Comparison of ENCODE assay signal across 1 cellular context in the genomic region with DNA sequence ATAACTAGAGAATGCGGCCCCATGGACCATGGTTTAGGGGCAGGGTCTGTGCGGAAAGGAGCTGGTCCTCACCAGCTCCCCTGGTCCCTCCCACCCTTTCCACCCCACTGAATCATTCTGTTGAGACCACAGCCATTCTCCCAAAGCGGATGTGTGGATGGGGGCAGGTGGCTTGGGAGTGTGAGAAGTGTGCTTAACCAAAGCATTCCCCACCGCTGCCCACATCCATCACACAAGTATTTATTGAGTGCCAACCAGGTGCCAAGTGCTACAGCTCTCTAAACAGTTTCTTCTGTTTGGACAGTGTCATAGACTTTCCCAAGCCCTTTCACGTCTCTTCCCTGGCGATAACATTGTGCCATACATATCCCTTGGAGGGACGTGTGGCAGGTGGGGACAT.
TF ChIP-seq lines count a peak whose summit lies in the region.

No MANE protein-coding gene starts in this region.

TF ChIP-seq in A549, 52 proteins besides CTCF, POLR2A, EP300 and RAD21 (continued from another document):
- TF ChIP-seq, protein P1, sequence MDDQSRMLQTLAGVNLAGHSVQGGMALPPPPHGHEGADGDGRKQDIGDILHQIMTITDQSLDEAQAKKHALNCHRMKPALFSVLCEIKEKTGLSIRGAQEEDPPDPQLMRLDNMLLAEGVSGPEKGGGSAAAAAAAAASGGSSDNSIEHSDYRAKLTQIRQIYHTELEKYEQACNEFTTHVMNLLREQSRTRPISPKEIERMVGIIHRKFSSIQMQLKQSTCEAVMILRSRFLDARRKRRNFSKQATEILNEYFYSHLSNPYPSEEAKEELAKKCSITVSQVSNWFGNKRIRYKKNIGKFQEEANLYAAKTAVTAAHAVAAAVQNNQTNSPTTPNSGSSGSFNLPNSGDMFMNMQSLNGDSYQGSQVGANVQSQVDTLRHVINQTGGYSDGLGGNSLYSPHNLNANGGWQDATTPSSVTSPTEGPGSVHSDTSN (IDR thresholded peaks at IDR 0.05): no peak
- TF ChIP-seq, protein P2, sequence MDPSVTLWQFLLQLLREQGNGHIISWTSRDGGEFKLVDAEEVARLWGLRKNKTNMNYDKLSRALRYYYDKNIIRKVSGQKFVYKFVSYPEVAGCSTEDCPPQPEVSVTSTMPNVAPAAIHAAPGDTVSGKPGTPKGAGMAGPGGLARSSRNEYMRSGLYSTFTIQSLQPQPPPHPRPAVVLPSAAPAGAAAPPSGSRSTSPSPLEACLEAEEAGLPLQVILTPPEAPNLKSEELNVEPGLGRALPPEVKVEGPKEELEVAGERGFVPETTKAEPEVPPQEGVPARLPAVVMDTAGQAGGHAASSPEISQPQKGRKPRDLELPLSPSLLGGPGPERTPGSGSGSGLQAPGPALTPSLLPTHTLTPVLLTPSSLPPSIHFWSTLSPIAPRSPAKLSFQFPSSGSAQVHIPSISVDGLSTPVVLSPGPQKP (IDR thresholded peaks at IDR 0.05; ENCODE audit: low read depth, low read length): no peak
- TF ChIP-seq ZC3H11A (IDR thresholded peaks at IDR 0.05) (no peak), CBX8 (IDR thresholded peaks at IDR 0.05) (no peak)
